1 cellular context compared by ENCODE assay signal in genomic region chrX:10444204-10444603, GRCh38.
TF ChIP-seq lines count a peak whose summit lies in the region.

No MANE protein-coding gene starts in this region.

TF ChIP-seq in IMR-90, 13 proteins besides CTCF, POLR2A, EP300 and RAD21 (continued from another document):
- TF ChIP-seq FOS (IDR thresholded peaks at IDR 0.05; ENCODE audit: low read depth, low read length) = no peak
